ENCODE assay signal across 8 cellular contexts in the genomic region with DNA sequence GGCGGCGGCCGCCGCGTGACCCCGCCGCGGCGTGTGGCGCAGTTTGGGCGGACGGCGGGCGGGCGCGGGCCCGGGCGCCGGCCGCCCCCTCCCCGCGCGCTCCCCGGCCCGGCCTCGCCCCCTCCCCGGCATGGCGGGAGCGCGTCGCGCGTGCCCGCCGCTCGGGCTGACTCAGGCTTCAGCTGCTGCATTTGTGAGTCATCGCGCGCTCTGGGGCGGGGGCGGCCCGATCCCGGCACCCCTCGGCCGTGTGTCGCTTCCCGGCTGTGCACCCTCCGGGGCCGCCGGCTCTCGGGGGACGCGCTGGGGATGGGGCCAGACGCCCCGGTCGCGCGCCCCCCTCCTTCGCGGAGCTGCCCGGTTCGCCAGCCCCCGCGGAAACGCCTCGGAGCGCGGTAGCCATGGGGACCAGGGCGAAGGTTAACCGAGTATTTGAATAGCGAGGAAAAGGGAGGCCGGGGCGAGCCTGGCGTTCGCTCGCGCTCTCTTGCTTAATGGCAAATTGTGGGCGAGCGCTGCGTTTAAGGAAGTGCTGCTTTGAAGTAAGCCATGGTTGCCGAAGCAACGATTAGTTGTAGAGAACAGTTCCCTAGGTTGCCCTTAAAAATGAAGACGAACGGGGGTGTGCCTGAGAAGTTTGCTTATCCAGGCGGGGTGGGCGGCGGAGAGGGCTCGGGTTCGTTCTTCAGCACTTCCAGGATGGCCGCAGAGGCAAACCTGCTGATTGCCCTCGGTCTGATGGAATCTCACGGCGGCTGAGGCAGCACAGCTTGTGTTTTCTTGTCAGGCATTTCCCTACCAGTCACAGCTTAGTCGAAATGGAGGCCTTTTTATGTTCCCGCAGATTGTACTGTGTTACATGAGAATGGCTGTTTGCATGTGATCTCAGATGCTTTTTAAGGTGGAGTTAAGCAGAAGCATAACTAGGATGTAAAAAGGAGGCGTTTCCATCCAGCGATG. TPM values are rescaled to one million over a fixed set of nuclear protein-coding genes. Genes with fewer than 3 reads are reported as not detected.
DNase-seq lines count a peak whose midpoint lies in the region; ATAC-seq and TF ChIP-seq lines count a peak whose summit lies in the region.

No MANE protein-coding gene starts in this region.

- H3K4me3 ChIP-seq in GM06990 (replicated peaks; ENCODE audit: low read depth, low read length) (peak overlapping the region; percentile 99), H7 (ENCODE audit: insufficient read depth, low read depth, low read length) (peak overlapping the region; percentile 98), colonic mucosa (peak overlapping the region; percentile 88)

- peak overlapping the region; percentile 100 for H3K27ac ChIP-seq in colonic mucosa

- H3K4me3 Mint-ChIP-seq in activated CD4-positive, alpha-beta T cell treated with anti-CD3 and anti-CD28 coated beads, Interleukin-2, amount 10 ng/mL, durations not matched to agents 7 days and 5 days: peak overlapping the region; percentile 88

- no peaks in the 10 kb centered on the region for H3K27me3 Mint-ChIP-seq in activated CD4-positive, alpha-beta T cell treated with anti-CD3 and anti-CD28 coated beads, Interleukin-2, amount 10 ng/mL, durations not matched to agents 7 days and 5 days

- H3K9ac ChIP-seq in colonic mucosa (ENCODE audit: low read depth in 2 of 2, low read length in 2 of 2): peak overlapping the region; percentile 96 to 100

- TF ChIP-seq CTCF in GM06990 (IDR thresholded peaks at IDR 0.05; ENCODE audit: insufficient read depth, low read length, poor library complexity, severe bottlenecking) (no peak), colonic mucosa (IDR thresholded peaks at IDR 0.05) (no peak)

- H3K9me3 Mint-ChIP-seq in activated CD4-positive, alpha-beta T cell treated with anti-CD3 and anti-CD28 coated beads, Interleukin-2, amount 10 ng/mL, durations not matched to agents 7 days and 5 days: no peaks in the 10 kb centered on the region

- intact Hi-C loops in colonic mucosa (cut with DNase I): loop anchor here (10.0 kb wide), 1 partner anchor 50 kb away; a partner anchor contains a TSS

- no peaks in the 10 kb centered on the region for H3K27me3 ChIP-seq in GM06990 (replicated peaks; ENCODE audit: control insufficient read depth, insufficient read depth, low read length)
- H3K27me3 ChIP-seq in H7 (ENCODE audit: control insufficient read depth, insufficient read depth, low read length): no peaks in the 10 kb centered on the region
- no peaks in the 10 kb centered on the region for H3K27me3 ChIP-seq in colonic mucosa

- POLR2A ChIA-PET in activated CD4-positive, alpha-beta T cell treated with anti-CD3 and anti-CD28 coated beads, Interleukin-2, amount 10 ng/mL, durations not matched to agents 7 days and 5 days (lab: Charles Lee): no interaction called here

- peak overlapping the region; percentile 92 for H3K27ac Mint-ChIP-seq in activated CD4-positive, alpha-beta T cell treated with anti-CD3 and anti-CD28 coated beads, Interleukin-2, amount 10 ng/mL, durations not matched to agents 7 days and 5 days

- DNase-seq in GM06990 (ENCODE audit: extremely low read depth, insufficient read length) (peak; percentile 75), H7 (peak; percentile 80), NAMALWA (ENCODE audit: low spot score) (peak; percentile 59), colonic mucosa (peak; percentile 83), left lobe of liver (ENCODE audit: low spot score) (peak; percentile 87), DMS153 treated with DMSO at 0.1 percent for 48 hours (lab: John Stamatoyannopoulos, UW; ENCODE audit: unreplicated experiment) (no peak)
- DNase-seq in activated CD4-positive, alpha-beta T cell treated with anti-CD3 and anti-CD28 coated beads, Interleukin-2, amount 10 ng/mL, durations not matched to agents 7 days and 5 days: peak; percentile 62
- DNase-seq in stimulated activated CD4-positive, alpha-beta T cell treated with anti-CD3 and anti-CD28 coated beads, Interleukin-1b, Interleukin-23, amount 100 ng/mL, for 24 hours (ENCODE audit: low read depth in 4 of 4, low spot score in 1 of 4): peak; percentile 72 to 77 (median 74)

- CTCF ChIA-PET in activated CD4-positive, alpha-beta T cell treated with anti-CD3 and anti-CD28 coated beads, Interleukin-2, amount 10 ng/mL, durations not matched to agents 7 days and 5 days (lab: Charles Lee): interaction anchor here (0.8 to 1.7 kb wide), 3 partner anchors 33 to 55 kb away, joined by 3 to 5 read pairs (median 4); no protein-coding TSS in a partner anchor

- H3K4me1 ChIP-seq in colonic mucosa: peaks cover 6% of the 10 kb centered on the region

- H3K4me1 Mint-ChIP-seq in activated CD4-positive, alpha-beta T cell treated with anti-CD3 and anti-CD28 coated beads, Interleukin-2, amount 10 ng/mL, durations not matched to agents 7 days and 5 days: peaks cover 48% of the 10 kb centered on the region

- H3K9me3 ChIP-seq in colonic mucosa: no peaks in the 10 kb centered on the region

- H3K36me3 ChIP-seq in GM06990 (ENCODE audit: control insufficient read depth, insufficient read depth, low read length) (peaks cover 30% of the 10 kb centered on the region), H7 (replicated peaks; ENCODE audit: control insufficient read depth, insufficient read depth, low read length) (peaks cover 45% of the 10 kb centered on the region), colonic mucosa (peaks cover 29% of the 10 kb centered on the region)

- peak; percentile 59 for ATAC-seq in left lobe of liver

- peaks cover 51% of the 10 kb centered on the region for H3K36me3 Mint-ChIP-seq in activated CD4-positive, alpha-beta T cell treated with anti-CD3 and anti-CD28 coated beads, Interleukin-2, amount 10 ng/mL, durations not matched to agents 7 days and 5 days (ENCODE audit: low read depth)

RNA-seq across cellular contexts. Expression of a gene that starts 0.9 kb away (rescaled TPM):
- 165 and 167 TPM in 2 replicates for total RNA-seq in H7 (2014; rRNA removed; shearing (Covaris generic))
- total RNA-seq in activated CD4-positive, alpha-beta T cell treated with anti-CD3 and anti-CD28 coated beads, Interleukin-2, amount 10 ng/mL, durations not matched to agents 7 days and 5 days: 100 to 1,000 TPM; 176 to 179 TPM
- total RNA-seq in colonic mucosa (100 to 1,000 TPM; 169 to 265 TPM), left lobe of liver (192 TPM)

RNA-seq across cellular contexts. Expression of a gene that starts 50.3 kb away (rescaled TPM):
- total RNA-seq in H7 (2014; rRNA removed; shearing (Covaris generic)): 66.0 and 66.8 TPM in 2 replicates
- total RNA-seq in activated CD4-positive, alpha-beta T cell treated with anti-CD3 and anti-CD28 coated beads, Interleukin-2, amount 10 ng/mL, durations not matched to agents 7 days and 5 days: 10 to 100 TPM; 78.6 to 81.4 TPM
- total RNA-seq in colonic mucosa (10 to 100 TPM; 52.5 to 63.6 TPM), left lobe of liver (26.5 TPM)
